8 cellular contexts compared by ENCODE assay signal in the genomic region with DNA sequence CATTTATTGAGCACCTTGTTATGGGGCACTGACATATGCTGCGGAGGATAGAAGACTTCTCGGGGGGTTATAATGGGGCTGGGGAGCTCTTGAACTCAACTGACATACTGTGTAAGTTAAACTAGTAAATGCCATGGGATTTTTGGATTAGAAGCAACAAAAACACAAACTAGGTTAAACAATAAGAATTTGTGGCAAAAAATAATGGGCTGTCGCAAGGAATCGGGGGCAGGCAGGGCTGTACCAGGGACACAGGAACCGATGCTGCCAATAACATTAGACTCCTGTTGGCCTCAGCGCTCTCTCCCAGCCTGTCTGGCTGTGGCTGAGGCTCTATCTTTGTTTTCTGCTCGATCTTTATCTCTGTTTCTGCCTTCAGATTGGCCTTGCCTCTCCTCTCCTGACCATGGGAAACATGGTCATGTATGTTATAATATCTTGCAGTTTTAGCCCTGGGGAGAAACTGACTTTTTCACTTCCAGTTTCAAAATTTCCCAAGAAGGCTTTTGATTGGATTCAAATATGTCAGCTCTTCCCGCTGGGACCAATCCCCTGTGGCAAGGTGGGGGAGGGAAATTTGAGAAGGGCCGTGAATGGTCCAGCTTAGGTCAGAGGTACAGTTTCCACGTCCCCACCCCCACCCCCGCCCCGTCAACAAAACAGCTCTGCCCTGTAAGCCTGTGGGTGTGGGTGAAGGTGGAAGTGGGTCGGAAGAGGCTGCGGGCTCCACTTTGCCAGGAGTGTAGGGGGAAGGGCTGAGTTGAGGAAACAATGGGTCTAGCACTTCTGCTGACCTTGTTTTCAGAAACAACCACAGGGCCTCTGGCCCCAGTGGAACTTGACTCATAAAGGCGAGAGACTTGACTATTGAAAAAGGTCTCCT.
DNase-seq lines count a peak whose midpoint lies in the region; ATAC-seq, FAIRE-seq and TF ChIP-seq lines count a peak whose summit lies in the region.

No MANE protein-coding gene starts in this region.

- ATAC-seq in GM18519 (IDR thresholded peaks at IDR 0.05; ENCODE audit: low FRiP score, unreplicated experiment) (peak; percentile 34), HG03039 (IDR thresholded peaks at IDR 0.05; ENCODE audit: unreplicated experiment) (peak; percentile 41), mucosa of descending colon (peak; percentile 57)
- peak; percentile 67 for ATAC-seq in stimulated activated naive CD8-positive, alpha-beta T cell treated with anti-CD3 and anti-CD28 coated beads, Interleukin-15, Interleukin-2, amounts not matched to agents 100 U/mL and 50 U/mL, for 24 hours

- H3K4me2 ChIP-seq in endothelial cell of umbilical vein (ENCODE audit: insufficient read depth, low read length), result peak overlapping the region; percentile 79

- H3K9ac ChIP-seq in endothelial cell of umbilical vein (replicated peaks; ENCODE audit: extremely low read depth, insufficient read depth, low read length), result peak overlapping the region; percentile 85

- peak overlapping the region; percentile 97 for H3K27ac ChIP-seq in 22Rv1
- H3K27ac ChIP-seq in endothelial cell of umbilical vein (ENCODE audit: insufficient read depth, low read depth, low read length), result peak overlapping the region; percentile 98

- POLR2A ChIA-PET in endothelial cell of umbilical vein (lab: Charles Lee), result interaction anchor here (1.0 to 2.2 kb wide), 2 partner anchors 12 to 161 kb away, joined by 5 to 10 read pairs; a partner anchor contains a TSS

- CTCF ChIA-PET in endothelial cell of umbilical vein (lab: Charles Lee), result interaction anchor here (0.5 to 7.7 kb wide), 9 partner anchors 12 to 574 kb away, joined by 3 to 76 read pairs (median 4); a partner anchor contains a TSS

- dilution Hi-C loops in endothelial cell of umbilical vein (cut with MboI; ENCODE audit: extremely low pct_ligation_motif_present, low sequenced_read_pairs), result no loop called here

- peak; percentile 70 for DNase-seq in NCI-H82 (lab: John Stamatoyannopoulos, UW)
- peak; percentile 83 for DNase-seq in activated CD8-positive, alpha-beta memory T cell treated with anti-CD3 and anti-CD28 coated beads for 24 hours
- DNase-seq in endothelial cell of umbilical vein (ENCODE audit: low read depth, low spot score), result peak; percentile 91
- peak; percentile 77 to 87 (median 78) for DNase-seq in mucosa of descending colon
- DNase-seq in stimulated activated naive CD8-positive, alpha-beta T cell treated with anti-CD3 and anti-CD28 coated beads, Interleukin-15, Interleukin-2, amounts not matched to agents 100 U/mL and 50 U/mL, for 24 hours, result peak; percentile 71

- no TSS peak for BruUV-seq in endothelial cell of umbilical vein (replicated peaks; lab: Mats Ljungman, UMichigan)

- H3K9me3 ChIP-seq in endothelial cell of umbilical vein (replicated peaks; ENCODE audit: control insufficient read depth, insufficient read depth, low read length) (no peaks in the 10 kb centered on the region), mucosa of descending colon (no peaks in the 10 kb centered on the region)

- H3K9me1 ChIP-seq in endothelial cell of umbilical vein (replicated peaks; ENCODE audit: control insufficient read depth, extremely low read depth, insufficient read depth, low read length), result no peaks in the 10 kb centered on the region

- TF ChIP-seq CTCF in 22Rv1 (IDR thresholded peaks at IDR 0.05) (no peak), endothelial cell of umbilical vein (IDR thresholded peaks at IDR 0.05; ENCODE audit: extremely low read depth in 1 of 2, insufficient read depth in 1 of 2, low read depth in 1 of 2, low read length in 2 of 2) (peak in 1 of 2 donors; percentile 2), mucosa of descending colon (IDR thresholded peaks at IDR 0.05) (no peak)

- no peak for TF ChIP-seq POLR2A in endothelial cell of umbilical vein (IDR thresholded peaks at IDR 0.05; ENCODE audit: low read depth, low read length)

- H3K79me2 ChIP-seq in endothelial cell of umbilical vein (ENCODE audit: control insufficient read depth, insufficient read depth, low read length), result no peaks in the 10 kb centered on the region

- H4K20me1 ChIP-seq in endothelial cell of umbilical vein (replicated peaks; ENCODE audit: control insufficient read depth, extremely low read depth, insufficient read depth, low read length), result no peaks in the 10 kb centered on the region

- H2AFZ ChIP-seq in endothelial cell of umbilical vein (ENCODE audit: low read depth, low read length), result peak overlapping the region; percentile 17

- H3K4me3 ChIP-seq in endothelial cell of umbilical vein (replicated peaks in 1 of 3; ENCODE audit: insufficient read depth in 1 of 3, low read depth in 1 of 3, low read length in 3 of 3) (peak overlapping the region in 1 of 3 experiments; percentile 15), mucosa of descending colon (no peak overlapping the region)

- H3K27me3 ChIP-seq in endothelial cell of umbilical vein (ENCODE audit: control insufficient read depth in 2 of 2, insufficient read depth in 2 of 2, low read length in 2 of 2), result no peaks in the 10 kb centered on the region

- H3K4me1 ChIP-seq in endothelial cell of umbilical vein (ENCODE audit: control insufficient read depth, extremely low read depth, insufficient read depth, low read length), result peaks cover 50% of the 10 kb centered on the region
- peaks cover 54% of the 10 kb centered on the region for H3K4me1 ChIP-seq in mucosa of descending colon (ENCODE audit: low read depth)

- intact Hi-C loops in endothelial cell of umbilical vein (cut with micrococcal nuclease), result loop anchor here (1.0 to 10.0 kb wide), 6 partner anchors 38 to 994 kb away; no protein-coding TSS in a partner anchor
- intact Hi-C loops in mucosa of descending colon (cut with DNase I, micrococcal nuclease), result loop anchor here (2.0 to 5.0 kb wide), 2 partner anchors 161 to 162 kb away; a partner anchor contains a TSS

- H3K36me3 ChIP-seq in endothelial cell of umbilical vein (ENCODE audit: control insufficient read depth in 2 of 2, extremely low read depth in 1 of 2, insufficient read depth in 2 of 2, low read length in 2 of 2), result no peaks in the 10 kb centered on the region
- H3K36me3 ChIP-seq in mucosa of descending colon (ENCODE audit: low read depth), result no peaks in the 10 kb centered on the region

- peak; percentile 96 for FAIRE-seq in endothelial cell of umbilical vein (lab: Jason Lieb, UNC)

TF ChIP-seq in endothelial cell of umbilical vein, 7 proteins besides CTCF, POLR2A, EP300 and RAD21:
- TF ChIP-seq EZH2 (IDR thresholded peaks at IDR 0.05; ENCODE audit: borderline replicate concordance, low read depth, low read length, severe bottlenecking) (no peak), FOS (IDR thresholded peaks at IDR 0.05; ENCODE audit: borderline replicate concordance, insufficient read depth, low read length) (peak; percentile 65), POLR2AphosphoS5 (IDR thresholded peaks at IDR 0.05; ENCODE audit: insufficient read depth, low read depth, low read length) (peak; percentile 49), JUN (IDR thresholded peaks at IDR 0.05; ENCODE audit: borderline replicate concordance, insufficient read depth, insufficient read length, low read depth) (no peak), MYC (IDR thresholded peaks at IDR 0.05; ENCODE audit: low read depth, low read length) (no peak), GATA2 (IDR thresholded peaks at IDR 0.05; ENCODE audit: insufficient read depth, insufficient read length, low read depth, low read length) (peak; percentile 55)
- TF ChIP-seq, protein P1, sequence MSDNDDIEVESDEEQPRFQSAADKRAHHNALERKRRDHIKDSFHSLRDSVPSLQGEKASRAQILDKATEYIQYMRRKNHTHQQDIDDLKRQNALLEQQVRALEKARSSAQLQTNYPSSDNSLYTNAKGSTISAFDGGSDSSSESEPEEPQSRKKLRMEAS (IDR thresholded peaks at IDR 0.05; ENCODE audit: insufficient read depth, insufficient read length), result no peak
TF ChIP-seq in endothelial cell of umbilical vein: peak in this region for 3.
